In the genomic region with DNA sequence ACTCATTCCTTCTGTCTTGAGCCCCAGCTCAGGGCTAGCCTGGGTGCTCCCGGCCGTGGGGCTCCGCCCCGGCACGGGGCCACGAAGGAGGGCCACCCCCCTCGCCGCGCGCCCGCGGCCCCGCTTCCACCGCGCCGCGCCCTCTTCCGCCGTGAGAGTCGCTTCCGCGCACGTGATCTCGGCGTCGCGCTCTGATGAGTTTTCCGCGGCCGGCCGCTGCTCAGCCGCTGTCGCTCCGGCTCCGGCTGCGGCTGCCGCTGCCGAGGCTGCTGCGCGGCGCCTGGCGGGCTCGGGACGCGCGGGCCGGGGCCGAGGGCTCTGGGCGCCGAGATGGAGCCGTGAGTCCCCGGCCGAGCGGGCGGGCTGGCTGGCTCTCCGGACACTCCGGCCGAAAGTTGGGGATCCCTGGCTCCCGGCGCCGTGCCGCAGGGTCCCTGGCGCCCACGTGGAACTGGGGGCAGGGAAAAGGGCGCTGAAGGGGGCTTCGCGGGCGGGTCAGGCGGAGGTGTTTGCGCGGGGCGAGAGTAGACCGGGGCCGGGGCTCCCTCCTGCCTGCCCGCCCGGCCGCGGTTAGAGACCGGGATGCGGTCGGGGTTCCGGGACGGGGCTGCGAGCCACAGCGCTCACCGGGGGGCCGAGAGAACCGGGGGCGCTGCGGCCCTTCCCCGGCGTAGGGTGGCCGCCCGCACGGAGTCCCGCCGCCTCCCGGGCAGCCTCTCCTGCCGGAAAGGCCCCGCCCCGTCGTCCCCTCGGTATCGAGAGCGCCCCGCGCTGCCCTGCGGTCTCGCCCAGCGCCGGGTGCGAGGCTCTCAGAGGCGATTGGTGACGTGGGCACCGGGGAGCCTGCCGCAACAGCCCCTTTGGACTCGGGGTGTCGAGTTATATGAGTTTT, we compare ENCODE assay signal across 8 cellular contexts. TPM values are rescaled to one million over a fixed set of nuclear protein-coding genes. Genes with fewer than 3 reads are reported as not detected.
DNase-seq lines count a peak whose midpoint lies in the region; ATAC-seq and TF ChIP-seq lines count a peak whose summit lies in the region.

Gene TMEM181 (plus strand): TSS at position 197 of the 892 bp plus-strand sequence. CDS start 134 bp downstream, at position 331.

- DNase-seq in NCI-H2196 (lab: John Stamatoyannopoulos, UW; ENCODE audit: unreplicated experiment) (peak; percentile 71), NCI-H2196 treated with DMSO at 0.1 percent for 48 hours (lab: John Stamatoyannopoulos, UW; ENCODE audit: unreplicated experiment) (no peak), NCI-H2107 (lab: John Stamatoyannopoulos, UW) (peak; percentile 76), T47D (ENCODE audit: low read depth in 1 of 2, low spot score in 1 of 2) (peak; percentile 55 to 81), iPS-NIHi11 (ENCODE audit: low spot score) (peak; percentile 92), smooth muscle cell (lab: John Stamatoyannopoulos, UW; ENCODE audit: unreplicated experiment) (peak; percentile 44)

- no peaks in the 10 kb centered on the region for H3K27me3 ChIP-seq in smooth muscle cell (ENCODE audit: low read depth)

- ATAC-seq in HG02943 (IDR thresholded peaks at IDR 0.05; ENCODE audit: low read depth, unreplicated experiment) = peak; percentile 85

- no peaks in the 10 kb centered on the region for H3K9me3 ChIP-seq in smooth muscle cell (replicated peaks; ENCODE audit: low read depth)

- in situ Hi-C loops in T47D (cut with HindIII; ENCODE audit: low pct_unique_long_range_greater_than_20kb, low sequenced_read_pairs) = no loop called here

- under 1% methylated on average over 75 of the region's 118 CpGs for WGBS in smooth muscle cell (ENCODE audit: low lambda C conversion rate)

- peak within 1 kb of the TSS; percentile 91 for H3K4me3 ChIP-seq in smooth muscle cell

- H3K4me2 ChIP-seq in smooth muscle cell = peak within 1 kb of the TSS; percentile 98

- H3K36me3 ChIP-seq in smooth muscle cell (ENCODE audit: low read depth) = no peaks in the 10 kb centered on the region

- peaks cover 43% of the 10 kb centered on the region for H4K20me1 ChIP-seq in smooth muscle cell (ENCODE audit: low read depth)

- peaks cover 43% of the 10 kb centered on the region for H3K79me2 ChIP-seq in smooth muscle cell (ENCODE audit: low read depth)

- H3K27ac ChIP-seq in VCaP (peak within 1 kb of the TSS; percentile 89), smooth muscle cell (ENCODE audit: low read depth) (peak within 1 kb of the TSS; percentile 76)

- H3F3A ChIP-seq in smooth muscle cell (ENCODE audit: low read depth) = no peaks in the 10 kb centered on the region

- H3K9ac ChIP-seq in smooth muscle cell (ENCODE audit: low read depth) = peak within 1 kb of the TSS; percentile 95

- H3K4me1 ChIP-seq in smooth muscle cell (ENCODE audit: low read depth) = peaks cover 8% of the 10 kb centered on the region

- TF ChIP-seq CTCF in VCaP (conservative IDR thresholded peaks at IDR 0.05) = 0 out of 2 replicates have a peak, but pooled peaks have one; percentile 4
- no peak for TF ChIP-seq CTCF in smooth muscle cell (IDR thresholded peaks at IDR 0.05; ENCODE audit: borderline replicate concordance, insufficient read depth, poor library complexity, severe bottlenecking)

- peak within 1 kb of the TSS; percentile 92 for H2AFZ ChIP-seq in smooth muscle cell (ENCODE audit: low read depth)

RNA-seq across cellular contexts. Expression of gene TMEM181, which starts in this region (rescaled TPM):
- 29.0 and 35.0 TPM in 2 replicates for total RNA-seq in smooth muscle cell
- polyA plus RNA-seq in smooth muscle cell = 15.1 and 15.3 TPM in 2 replicates
